ENCODE assay signal across 23 cellular contexts in genomic region chr17:72677714-72678390, GRCh38.
DNase-seq lines count a peak whose midpoint lies in the region; ATAC-seq and TF ChIP-seq lines count a peak whose summit lies in the region.
"Had no signal": no experiment of that assay in that cellular context is flagged by ENCODE, and none has a peak within 500 bp of the region (broad histone marks: within the 10 kb centered on the region; RNA-seq: fewer than 3 reads in every experiment).

No MANE protein-coding gene starts in this region.

- DNase-seq in SK-N-SH, result no peak
- DNase-seq in amniotic stem cell (lab: John Stamatoyannopoulos, UW), result peak; percentile 9
- DNase-seq in kidney glomerular epithelial cell (lab: John Stamatoyannopoulos, UW), result peak; percentile 12
- peak; percentile 29 for DNase-seq in superior temporal gyrus (ENCODE audit: extremely low spot score)
- no peak for DNase-seq in NCI-H187 (lab: John Stamatoyannopoulos, UW)
- no peak for DNase-seq in DMS53 treated with DMSO at 0.1 percent for 48 hours (lab: John Stamatoyannopoulos, UW; ENCODE audit: unreplicated experiment)
- DNase-seq in GM19238 (ENCODE audit: insufficient read length, low spot score), result no peak
- DNase-seq: activated CD4-positive, alpha-beta T cell treated with anti-CD3 and anti-CD28 coated beads for 36 hours; activated naive CD8-positive, alpha-beta T cell treated with anti-CD3 and anti-CD28 coated beads, Interleukin-2, amount 10 ng/mL, durations not matched to agents 7 days and 5 days; DMS 273 treated with DMSO at 0.1 percent for 48 hours; foreskin keratinocyte; hypothalamus; Kasumi-1; kidney; NCI-H1048; NCI-H2081 treated with DMSO at 0.1 percent for 48 hours; NCI-H524 treated with DMSO at 0.1 percent for 48 hours; stimulated activated CD4-positive, alpha-beta T cell treated with anti-CD3 and anti-CD28 coated beads, Interleukin-2, amount 100 ng/mL, for 24 hours; stimulated activated naive B cell treated with anti-CD40 and anti-IgM and Interleukin-4, amounts not matched to agents 10 μg/mL and 1 μg/mL and 100 μg/mL, for 72 hours had no signal

- H3K9me3 ChIP-seq in SK-N-SH, result 0 out of 2 replicates have a peak, but pooled peaks cover 5% of the 10 kb centered on the region
- H3K9me3 ChIP-seq: thoracic aorta had no signal

- no peak for TF ChIP-seq RAD21 in SK-N-SH (IDR thresholded peaks at IDR 0.05; ENCODE audit: low read length)

- no peaks in the 10 kb centered on the region for H3K36me3 ChIP-seq in SK-N-SH (replicated peaks in 1 of 2; ENCODE audit: control insufficient read depth in 1 of 2, insufficient read depth in 2 of 2, low read length in 1 of 2)
- H3K36me3 ChIP-seq: thoracic aorta had no signal

- no peaks in the 10 kb centered on the region; the same call in 1 of the 2 replicates for H3K9me2 ChIP-seq in SK-N-SH

- TF ChIP-seq CTCF in SK-N-SH (IDR thresholded peaks at IDR 0.05), result no peak

- CTCF ChIA-PET in SK-N-SH (lab: Yijun Ruan, JAX), result interaction anchor here (1.7 to 3.2 kb wide), 2 partner anchors 13 to 48 kb away, joined by 5 to 9 read pairs; no protein-coding TSS in a partner anchor

- H3K27me3 ChIP-seq in SK-N-SH (ENCODE audit: insufficient read depth), result no peaks in the 10 kb centered on the region
- H3K27me3 ChIP-seq: foreskin keratinocyte had no signal

- no peaks in the 10 kb centered on the region for H3F3A ChIP-seq in SK-N-SH (replicated peaks; ENCODE audit: insufficient read depth)

- H3K4me1 ChIP-seq in SK-N-SH (ENCODE audit: control insufficient read depth in 1 of 2, insufficient read depth in 2 of 2, low read depth in 1 of 2, low read length in 1 of 2), result peaks cover 0 to 21% of the 10 kb centered on the region in 2 experiments; a peak in 2 of 4 replicates
- H3K4me1 ChIP-seq: foreskin keratinocyte, parathyroid adenoma had no signal

- H3K4me3 ChIP-seq in SK-N-SH (ENCODE audit: low read depth in 2 of 2, low read length in 1 of 2), result no peak overlapping the region
- H3K4me3 ChIP-seq: thoracic aorta had no signal

- 84% methylated on average over 12 of the region's 12 CpGs for WGBS in SK-N-SH (ENCODE audit: low lambda C conversion rate)

- H3K9ac ChIP-seq in SK-N-SH, result peak overlapping the region; percentile 26
- H3K9ac ChIP-seq: parathyroid adenoma had no signal

- no peaks in the 10 kb centered on the region for H3K79me2 ChIP-seq in SK-N-SH (ENCODE audit: insufficient read depth)
- H3K79me2 ChIP-seq: parathyroid adenoma had no signal

- POLR2A ChIA-PET in SK-N-SH (lab: Yijun Ruan, JAX), result no interaction called here

- no peak overlapping the region for H2AFZ ChIP-seq in SK-N-SH (ENCODE audit: low read depth)
- H2AFZ ChIP-seq: parathyroid adenoma had no signal

- H3K4me2 ChIP-seq in SK-N-SH, result peak overlapping the region; percentile 27; the same call in 1 of the 2 replicates

- no peaks in the 10 kb centered on the region for H4K20me1 ChIP-seq in SK-N-SH (ENCODE audit: insufficient read depth)

- H3K27ac ChIP-seq in SK-N-SH (ENCODE audit: low read depth in 2 of 2, low read length in 1 of 2), result peak overlapping the region in 1 of 2 experiments; percentile 71; a peak in 2 of 4 replicates
- H3K27ac ChIP-seq: C4-2B, foreskin keratinocyte, parathyroid adenoma, thoracic aorta had no signal

- no peak for TF ChIP-seq EP300 in SK-N-SH (IDR thresholded peaks at IDR 0.05; ENCODE audit: borderline replicate concordance in 1 of 2, low read depth in 1 of 2, low read length in 1 of 2)

- ATAC-seq in SK-N-SH treated with all-trans-retinoic acid at 6 μM for 48 hours, result no peak
- ATAC-seq: activated CD4-positive, alpha-beta T cell treated with anti-CD3 and anti-CD28 coated beads for 36 hours; foreskin keratinocyte; stimulated activated naive B cell treated with anti-CD40 and anti-IgM and Interleukin-4, amounts not matched to agents 10 μg/mL and 1 μg/mL and 100 μg/mL, for 72 hours had no signal

TF ChIP-seq in SK-N-SH, 30 proteins besides CTCF, POLR2A, EP300 and RAD21:
- TF ChIP-seq NFIC (IDR thresholded peaks at IDR 0.05; ENCODE audit: borderline replicate concordance), result no peak
- no peak for TF ChIP-seq POLR2AphosphoS5 (IDR thresholded peaks at IDR 0.05; ENCODE audit: low read depth, low read length)

TF ChIP-seq in SK-N-SH treated with all-trans-retinoic acid at 6 μM for 48 hours, 23 proteins besides CTCF, POLR2A, EP300 and RAD21:
- no peak for TF ChIP-seq ZNF8 (CRISPR knock-in tag; IDR thresholded peaks at IDR 0.05)
- TF ChIP-seq TSHZ2 (CRISPR knock-in tag; IDR thresholded peaks at IDR 0.05), result no peak
- no peak for TF ChIP-seq ISL1 (CRISPR knock-in tag; IDR thresholded peaks at IDR 0.05)
- no peak for TF ChIP-seq ZFP30 (CRISPR knock-in tag; IDR thresholded peaks at IDR 0.05)
- TF ChIP-seq OSR1 (CRISPR knock-in tag; IDR thresholded peaks at IDR 0.05), result no peak
- TF ChIP-seq, protein P1, sequence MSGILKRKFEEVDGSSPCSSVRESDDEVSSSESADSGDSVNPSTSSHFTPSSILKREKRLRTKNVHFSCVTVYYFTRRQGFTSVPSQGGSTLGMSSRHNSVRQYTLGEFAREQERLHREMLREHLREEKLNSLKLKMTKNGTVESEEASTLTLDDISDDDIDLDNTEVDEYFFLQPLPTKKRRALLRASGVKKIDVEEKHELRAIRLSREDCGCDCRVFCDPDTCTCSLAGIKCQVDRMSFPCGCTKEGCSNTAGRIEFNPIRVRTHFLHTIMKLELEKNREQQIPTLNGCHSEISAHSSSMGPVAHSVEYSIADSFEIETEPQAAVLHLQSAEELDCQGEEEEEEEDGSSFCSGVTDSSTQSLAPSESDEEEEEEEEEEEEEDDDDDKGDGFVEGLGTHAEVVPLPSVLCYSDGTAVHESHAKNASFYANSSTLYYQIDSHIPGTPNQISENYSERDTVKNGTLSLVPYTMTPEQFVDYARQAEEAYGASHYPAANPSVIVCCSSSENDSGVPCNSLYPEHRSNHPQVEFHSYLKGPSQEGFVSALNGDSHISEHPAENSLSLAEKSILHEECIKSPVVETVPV (CRISPR knock-in tag; IDR thresholded peaks at IDR 0.05), result no peak
- no peak for TF ChIP-seq CREB5 (CRISPR knock-in tag; IDR thresholded peaks at IDR 0.05; ENCODE audit: low read depth)
- TF ChIP-seq CSDC2 (CRISPR knock-in tag; IDR thresholded peaks at IDR 0.05), result no peak
- TF ChIP-seq ZFP3 (CRISPR knock-in tag; IDR thresholded peaks at IDR 0.05), result no peak
- no peak for TF ChIP-seq BACH2 (CRISPR knock-in tag; IDR thresholded peaks at IDR 0.05; ENCODE audit: borderline replicate concordance)
- TF ChIP-seq RARB (CRISPR knock-in tag; IDR thresholded peaks at IDR 0.05), result no peak
- no peak for TF ChIP-seq TCF4 (CRISPR knock-in tag; IDR thresholded peaks at IDR 0.05; ENCODE audit: borderline replicate concordance)
- TF ChIP-seq SNAI2 (CRISPR knock-in tag; IDR thresholded peaks at IDR 0.05), result no peak
- no peak for TF ChIP-seq GLIS3 (CRISPR knock-in tag; IDR thresholded peaks at IDR 0.05)
- no peak for TF ChIP-seq ZNF565 (CRISPR knock-in tag; conservative IDR thresholded peaks at IDR 0.05; ENCODE audit: low read depth)
- no peak for TF ChIP-seq PPARA (CRISPR knock-in tag; IDR thresholded peaks at IDR 0.05; ENCODE audit: borderline replicate concordance)
- TF ChIP-seq POU6F1 (CRISPR knock-in tag; IDR thresholded peaks at IDR 0.05; ENCODE audit: borderline replicate concordance, low read depth), result no peak

Comparison
In these comparisons a context has a peak if more than half of its experiments do, and no peak if none do; other contexts are left out.
1. DNase-seq: peak in amniotic stem cell (single experiment), kidney glomerular epithelial cell (single experiment) and superior temporal gyrus (single experiment); none in SK-N-SH (single experiment), NCI-H187 (0 of 2), DMS53 treated with DMSO at 0.1 percent for 48 hours (single experiment) and GM19238 (single experiment).